In genomic region chr1:71393301-71393700, GRCh38 we compare ENCODE assay signal across 24 cellular contexts.
"Had no signal": no experiment of that assay in that cellular context is flagged by ENCODE, and none has a peak within 500 bp of the region (broad histone marks: within the 10 kb centered on the region; RNA-seq: fewer than 3 reads in every experiment).

No MANE protein-coding gene starts in this region.

- H3K27me3 ChIP-seq: MG63 had no signal

- H3K27ac ChIP-seq: RWPE1 had no signal

- ATAC-seq: HepG2, Panc1, PC-3 had no signal

- H3K4me2 ChIP-seq: SK-N-SH had no signal

- DNase-seq: IMR-90, Karpas-422, KG1, MG63, NCI-H1092, NCI-H1105 treated with DMSO at 0.1 percent for 48 hours, NCI-H1417 treated with DMSO at 0.1 percent for 48 hours, NCI-H187, NCI-H2029, NCI-H2081 treated with DMSO at 0.1 percent for 48 hours, NCI-H2171, NCI-H226, NCI-H446, NCI-H510A, NCI-H524 treated with DMSO at 0.1 percent for 48 hours, NCI-H69, NCI-H774, PC-3, SHP77, SK-N-SH, SW 1271 had no signal

- H3K9ac ChIP-seq: SK-N-SH had no signal

- H3K9me3 ChIP-seq: MG63, SK-N-SH had no signal
